ENCODE assay signal across 17 cellular contexts in the genomic region with DNA sequence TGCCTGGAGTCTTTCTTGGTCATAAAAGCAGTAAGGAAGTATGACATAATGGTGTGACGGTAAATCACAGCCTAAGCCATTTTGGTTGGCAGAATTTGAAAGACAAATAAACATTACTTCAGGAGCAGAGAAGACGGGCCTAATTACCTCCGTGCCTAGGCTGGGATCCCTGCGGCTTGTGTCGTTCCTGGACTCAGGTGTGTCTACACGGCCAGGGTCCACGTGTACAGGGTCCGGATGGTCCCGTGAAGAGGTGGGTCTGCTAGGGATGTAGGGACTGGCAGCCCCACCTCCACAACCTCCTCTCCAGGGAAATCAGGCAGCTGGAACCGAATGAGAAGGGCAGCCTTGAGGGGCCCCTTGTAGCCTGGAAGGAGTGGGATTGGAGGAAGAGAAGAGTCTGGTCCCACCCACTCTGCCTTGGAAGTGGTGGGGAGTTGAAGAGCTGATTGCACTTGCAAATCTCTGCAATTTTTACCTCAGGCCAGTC. TPM values are rescaled to one million over a fixed set of nuclear protein-coding genes. Genes with fewer than 3 reads are reported as not detected.
DNase-seq lines count a peak whose midpoint lies in the region; TF ChIP-seq lines count a peak whose summit lies in the region.
"Had no signal": no experiment of that assay in that cellular context is flagged by ENCODE, and none has a peak within 500 bp of the region (broad histone marks: within the 10 kb centered on the region; RNA-seq: fewer than 3 reads in every experiment).

No MANE protein-coding gene starts in this region.

- H3K27me3 Mint-ChIP-seq in nephron (ENCODE audit: low read depth), result no peaks in the 10 kb centered on the region
- peaks cover 3% of the 10 kb centered on the region for H3K27me3 Mint-ChIP-seq in activated T-helper 2 cell treated with anti-CD3 and anti-CD28 coated beads, Interferon-gamma antibody, Interleukin-2, Interleukin-4, amounts not matched to agents 10 μg/mL and 5 μg/mL and 100 μg/mL, durations not matched to agents 14 hours and 24 hours and 36 hours (ENCODE audit: low read depth)

- H3K27ac ChIP-seq in HEK293 (ENCODE audit: extremely low read depth, low read depth, low read length) (peak overlapping the region; percentile 46), right atrium auricular region (no peak overlapping the region)

- peak overlapping the region; percentile 87 to 98 (median 93) for H3K27ac Mint-ChIP-seq in nephron
- H3K27ac Mint-ChIP-seq in activated T-helper 2 cell treated with anti-CD3 and anti-CD28 coated beads, Interferon-gamma antibody, Interleukin-2, Interleukin-4, amounts not matched to agents 10 μg/mL and 5 μg/mL and 100 μg/mL, durations not matched to agents 14 hours and 24 hours and 36 hours, result no peak overlapping the region
- H3K27ac Mint-ChIP-seq: CD4-positive, CD25-positive, alpha-beta regulatory T cell; CD8-positive, alpha-beta memory T cell; GM23338; H9 had no signal

- H3K9me3 ChIP-seq in HEK293 (ENCODE audit: control insufficient read depth, insufficient read depth, low read depth, low read length) (no peaks in the 10 kb centered on the region), right atrium auricular region (no peaks in the 10 kb centered on the region)
- H3K9me3 ChIP-seq: BE2C, Caco-2 had no signal

- H3K4me1 Mint-ChIP-seq in nephron, result peaks cover 67% of the 10 kb centered on the region
- H3K4me1 Mint-ChIP-seq in activated T-helper 2 cell treated with anti-CD3 and anti-CD28 coated beads, Interferon-gamma antibody, Interleukin-2, Interleukin-4, amounts not matched to agents 10 μg/mL and 5 μg/mL and 100 μg/mL, durations not matched to agents 14 hours and 24 hours and 36 hours (ENCODE audit: low read depth), result peaks cover 11% of the 10 kb centered on the region

- CTCF ChIA-PET in HEK293 (lab: Yijun Ruan, JAX), result no interaction called here

- H3K9me3 Mint-ChIP-seq in nephron, result peaks cover 5% of the 10 kb centered on the region
- no peaks in the 10 kb centered on the region for H3K9me3 Mint-ChIP-seq in activated T-helper 2 cell treated with anti-CD3 and anti-CD28 coated beads, Interferon-gamma antibody, Interleukin-2, Interleukin-4, amounts not matched to agents 10 μg/mL and 5 μg/mL and 100 μg/mL, durations not matched to agents 14 hours and 24 hours and 36 hours
- H3K9me3 Mint-ChIP-seq: CD8-positive, alpha-beta memory T cell; GM23338 had no signal

- H3K4me3 ChIP-seq in HEK293 (ENCODE audit: low read depth, low read length), result no peak overlapping the region
- no peak overlapping the region for H3K4me3 ChIP-seq in right atrium auricular region
- H3K4me3 ChIP-seq: GM23338 had no signal

- DNase-seq in H4 (ENCODE audit: low spot score), result peak; percentile 39
- no peak for DNase-seq in right atrium auricular region (ENCODE audit: low spot score)
- DNase-seq in activated T-helper 2 cell treated with anti-CD3 and anti-CD28 coated beads, Interferon-gamma antibody, Interleukin-2, Interleukin-4, amounts not matched to agents 10 μg/mL and 5 μg/mL and 100 μg/mL, durations not matched to agents 14 hours and 24 hours and 36 hours (ENCODE audit: low spot score), result no peak
- DNase-seq in NCI-H2081 treated with DMSO at 0.1 percent for 48 hours (lab: John Stamatoyannopoulos, UW), result no peak
- DNase-seq: ACHN; BE2C; C1 segment of cervical spinal cord; Caco-2; CD4-positive, CD25-positive, alpha-beta regulatory T cell; CD8-positive, alpha-beta memory T cell; GDM1; H9; KG1 had no signal

- no peaks in the 10 kb centered on the region for H3K36me3 ChIP-seq in HEK293 (ENCODE audit: control insufficient read depth in 2 of 2, insufficient read depth in 1 of 2, low read length in 2 of 2)
- H3K36me3 ChIP-seq in right atrium auricular region, result no peaks in the 10 kb centered on the region
- H3K36me3 ChIP-seq: BE2C had no signal

- H3K4me1 ChIP-seq in HEK293 (ENCODE audit: control insufficient read depth, insufficient read depth, low read length), result no peaks in the 10 kb centered on the region
- no peaks in the 10 kb centered on the region for H3K4me1 ChIP-seq in right atrium auricular region

- TF ChIP-seq CTCF in HEK293 (tag by site-specific recombination; IDR thresholded peaks at IDR 0.05), result no peak
- TF ChIP-seq CTCF in nephron (IDR thresholded peaks at IDR 0.05; ENCODE audit: unreplicated experiment in 3 of 3), result no peak
- TF ChIP-seq CTCF in right atrium auricular region (IDR thresholded peaks at IDR 0.05), result no peak

- intact Hi-C loops in activated T-helper 2 cell treated with anti-CD3 and anti-CD28 coated beads, Interferon-gamma antibody, Interleukin-2, Interleukin-4, amounts not matched to agents 10 μg/mL and 5 μg/mL and 100 μg/mL, durations not matched to agents 14 hours and 24 hours and 36 hours (cut with micrococcal nuclease), result no loop called here

- no peaks in the 10 kb centered on the region for H3K36me3 Mint-ChIP-seq in nephron (ENCODE audit: low read depth)
- H3K36me3 Mint-ChIP-seq in activated T-helper 2 cell treated with anti-CD3 and anti-CD28 coated beads, Interferon-gamma antibody, Interleukin-2, Interleukin-4, amounts not matched to agents 10 μg/mL and 5 μg/mL and 100 μg/mL, durations not matched to agents 14 hours and 24 hours and 36 hours (ENCODE audit: low read depth), result no peaks in the 10 kb centered on the region
- H3K36me3 Mint-ChIP-seq: CD4-positive, CD25-positive, alpha-beta regulatory T cell; CD8-positive, alpha-beta memory T cell had no signal

- H3K4me3 Mint-ChIP-seq in nephron, result peak overlapping the region; percentile 74 to 84 (median 77)
- no peak overlapping the region for H3K4me3 Mint-ChIP-seq in activated T-helper 2 cell treated with anti-CD3 and anti-CD28 coated beads, Interferon-gamma antibody, Interleukin-2, Interleukin-4, amounts not matched to agents 10 μg/mL and 5 μg/mL and 100 μg/mL, durations not matched to agents 14 hours and 24 hours and 36 hours (ENCODE audit: low read depth)
- H3K4me3 Mint-ChIP-seq: CD8-positive, alpha-beta memory T cell; GM23338; H9 had no signal

- POLR2A ChIA-PET in HEK293 (lab: Yijun Ruan, JAX), result interaction anchor here (0.6 kb wide), 1 partner anchor 146 kb away, joined by 4 read pairs; no protein-coding TSS in a partner anchor

- H3K27me3 ChIP-seq in right atrium auricular region, result no peaks in the 10 kb centered on the region
- H3K27me3 ChIP-seq: BE2C had no signal

TF ChIP-seq in HEK293, 187 proteins besides CTCF, POLR2A, EP300 and RAD21 (continues in another document):
- no peak for TF ChIP-seq ZNF529 (tag by site-specific recombination; IDR thresholded peaks at IDR 0.05; ENCODE audit: insufficient replicate concordance)
- TF ChIP-seq KLF16 (tag by site-specific recombination; IDR thresholded peaks at IDR 0.05), result 0 out of 2 replicates have a peak, but pooled peaks have one; percentile 30
- TF ChIP-seq, protein P1, sequence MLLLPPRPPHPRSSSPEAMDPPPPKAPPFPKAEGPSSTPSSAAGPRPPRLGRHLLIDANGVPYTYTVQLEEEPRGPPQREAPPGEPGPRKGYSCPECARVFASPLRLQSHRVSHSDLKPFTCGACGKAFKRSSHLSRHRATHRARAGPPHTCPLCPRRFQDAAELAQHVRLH (tag by site-specific recombination; IDR thresholded peaks at IDR 0.05), result 0 out of 2 replicates have a peak, but pooled peaks have one; percentile 55
- TF ChIP-seq GFI1B (tag by site-specific recombination; IDR thresholded peaks at IDR 0.05), result peak; percentile 92
- TF ChIP-seq, protein P2, sequence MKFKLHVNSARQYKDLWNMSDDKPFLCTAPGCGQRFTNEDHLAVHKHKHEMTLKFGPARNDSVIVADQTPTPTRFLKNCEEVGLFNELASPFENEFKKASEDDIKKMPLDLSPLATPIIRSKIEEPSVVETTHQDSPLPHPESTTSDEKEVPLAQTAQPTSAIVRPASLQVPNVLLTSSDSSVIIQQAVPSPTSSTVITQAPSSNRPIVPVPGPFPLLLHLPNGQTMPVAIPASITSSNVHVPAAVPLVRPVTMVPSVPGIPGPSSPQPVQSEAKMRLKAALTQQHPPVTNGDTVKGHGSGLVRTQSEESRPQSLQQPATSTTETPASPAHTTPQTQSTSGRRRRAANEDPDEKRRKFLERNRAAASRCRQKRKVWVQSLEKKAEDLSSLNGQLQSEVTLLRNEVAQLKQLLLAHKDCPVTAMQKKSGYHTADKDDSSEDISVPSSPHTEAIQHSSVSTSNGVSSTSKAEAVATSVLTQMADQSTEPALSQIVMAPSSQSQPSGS (tag by site-specific recombination; IDR thresholded peaks at IDR 0.05; ENCODE audit: low read depth), result peak; percentile 96

TF ChIP-seq in PFSK-1, 5 proteins besides CTCF, POLR2A, EP300 and RAD21:
- TF ChIP-seq FOXP2 (optimal IDR thresholded peaks at IDR 0.05; ENCODE audit: borderline replicate concordance, extremely low read depth, extremely low read length, insufficient read depth) (peak; percentile 11), SIN3A (IDR thresholded peaks at IDR 0.05; ENCODE audit: borderline replicate concordance, insufficient read depth, low read length) (no peak)

RNA-seq across cellular contexts. Expression of a gene that starts 55.4 kb away (rescaled TPM):
- total RNA-seq in H4 (2014; rRNA removed; shearing (Covaris generic)), result 1.5 and 3.4 TPM in 2 replicates
- 1.3 TPM for polyA plus RNA-seq in PFSK-1 (2012; ENCODE audit: insufficient read length, low read depth)
- total RNA-seq in right atrium auricular region, result not detected
- total RNA-seq in activated T-helper 2 cell treated with anti-CD3 and anti-CD28 coated beads, Interferon-gamma antibody, Interleukin-2, Interleukin-4, amounts not matched to agents 10 μg/mL and 5 μg/mL and 100 μg/mL, durations not matched to agents 14 hours and 24 hours and 36 hours, result not detected in 2 replicates
- total RNA-seq: CD4-positive, CD25-positive, alpha-beta regulatory T cell; CD8-positive, alpha-beta memory T cell had no signal
- polyA plus RNA-seq: CD4-positive, CD25-positive, alpha-beta regulatory T cell; CD8-positive, alpha-beta memory T cell had no signal
